In the genomic region with DNA sequence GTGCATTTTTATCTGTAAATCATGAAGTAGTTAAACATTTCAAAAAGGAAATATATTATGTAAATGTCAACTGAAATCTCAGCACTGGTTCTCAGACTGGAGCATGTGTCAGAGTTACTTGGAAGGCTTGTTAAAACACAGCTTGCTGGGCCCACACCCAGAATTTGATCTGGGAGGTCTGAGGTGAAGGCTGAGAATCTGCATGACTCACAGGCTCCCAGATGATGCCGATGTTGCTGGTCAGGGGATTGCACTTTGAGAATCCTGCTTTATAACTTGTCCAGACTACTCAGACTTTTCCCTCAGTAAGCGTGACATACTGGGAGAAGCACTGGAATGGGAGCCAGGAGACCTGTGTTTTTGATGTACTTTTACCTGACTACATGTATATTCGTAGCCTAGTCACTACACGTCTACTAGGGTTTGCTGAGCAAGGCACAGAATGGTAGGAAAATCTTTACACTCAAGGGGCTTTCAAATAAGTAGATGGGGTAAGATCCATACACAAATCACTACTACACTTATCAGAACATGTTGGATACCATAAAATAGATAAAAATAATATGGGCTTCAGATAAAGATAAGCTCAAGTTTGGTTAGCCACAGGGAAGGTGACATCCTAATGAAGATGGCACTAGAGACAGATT, we compare ENCODE assay signal across 12 cellular contexts.
DNase-seq lines count a peak whose midpoint lies in the region; ATAC-seq, FAIRE-seq and TF ChIP-seq lines count a peak whose summit lies in the region.
"Had no signal": no experiment of that assay in that cellular context is flagged by ENCODE, and none has a peak within 500 bp of the region (broad histone marks: within the 10 kb centered on the region; RNA-seq: fewer than 3 reads in every experiment).

No MANE protein-coding gene starts in this region.

- intact Hi-C loops in ascending aorta (cut with DNase I), result no loop called here

- H3K9me3 ChIP-seq in ascending aorta, result no peaks in the 10 kb centered on the region
- H3K9me3 ChIP-seq: tibial nerve had no signal

- H3K4me3 ChIP-seq in ACC112 (ENCODE audit: low read depth, low read length), result no peak overlapping the region
- H3K4me3 ChIP-seq in choroid plexus epithelial cell (ENCODE audit: low read depth, low read length), result no peak overlapping the region
- H3K4me3 ChIP-seq in ascending aorta, result no peak overlapping the region
- H3K4me3 ChIP-seq: tibial nerve had no signal

- peak overlapping the region; percentile 85 for H3K27ac ChIP-seq in ACC112 (ENCODE audit: low read depth, low read length)
- H3K27ac ChIP-seq in ascending aorta, result no peak overlapping the region
- H3K27ac ChIP-seq: HL-60, tibial nerve had no signal

- no peaks in the 10 kb centered on the region for H3K36me3 Mint-ChIP-seq in activated naive CD8-positive, alpha-beta T cell treated with anti-CD3 and anti-CD28 coated beads for 36 hours

- TF ChIP-seq CTCF in choroid plexus epithelial cell (conservative IDR thresholded peaks at IDR 0.05; ENCODE audit: low read depth, low read length) (no peak), ascending aorta (IDR thresholded peaks at IDR 0.05) (no peak)

- H2AFZ ChIP-seq in ACC112 (ENCODE audit: low read length, unreplicated experiment), result no peak overlapping the region

- H3K27ac Mint-ChIP-seq in activated naive CD8-positive, alpha-beta T cell treated with anti-CD3 and anti-CD28 coated beads for 36 hours, result no peak overlapping the region

- no peaks in the 10 kb centered on the region for H3K4me1 Mint-ChIP-seq in activated naive CD8-positive, alpha-beta T cell treated with anti-CD3 and anti-CD28 coated beads for 36 hours

- H3K36me3 ChIP-seq in ACC112 (ENCODE audit: insufficient read depth, low read length) (no peaks in the 10 kb centered on the region), ascending aorta (peaks cover 0 to 4% of the 10 kb centered on the region in 2 donors)

- ATAC-seq in GM19395 (IDR thresholded peaks at IDR 0.05; ENCODE audit: unreplicated experiment), result no peak
- ATAC-seq in GM21390 (IDR thresholded peaks at IDR 0.05; ENCODE audit: unreplicated experiment), result no peak
- ATAC-seq: T-helper 17 cell had no signal

- peak; percentile 62 for FAIRE-seq in HTR-8/SVneo (lab: Jason Lieb, UNC)

- peaks cover 17% of the 10 kb centered on the region for H3K4me1 ChIP-seq in ACC112 (ENCODE audit: control insufficient read depth, insufficient read depth, low read length, unreplicated experiment)
- no peaks in the 10 kb centered on the region for H3K4me1 ChIP-seq in ascending aorta
- H3K4me1 ChIP-seq: tibial nerve had no signal

- H3K9me3 Mint-ChIP-seq in activated naive CD8-positive, alpha-beta T cell treated with anti-CD3 and anti-CD28 coated beads for 36 hours, result no peaks in the 10 kb centered on the region

- H3K79me2 ChIP-seq in ACC112 (ENCODE audit: control insufficient read depth, insufficient read depth, low read length, unreplicated experiment), result no peaks in the 10 kb centered on the region

- H3K27me3 ChIP-seq in ACC112 (ENCODE audit: insufficient read depth, low read length) (no peaks in the 10 kb centered on the region), ascending aorta (no peaks in the 10 kb centered on the region)
- H3K27me3 ChIP-seq: tibial nerve had no signal

- no peaks in the 10 kb centered on the region for H3K27me3 Mint-ChIP-seq in activated naive CD8-positive, alpha-beta T cell treated with anti-CD3 and anti-CD28 coated beads for 36 hours
- H3K27me3 Mint-ChIP-seq: T-helper 17 cell had no signal

- peak; percentile 70 for DNase-seq in HTR-8/SVneo (ENCODE audit: insufficient read length, low spot score)
- DNase-seq in choroid plexus epithelial cell (ENCODE audit: low read depth), result peak; percentile 99
- DNase-seq in mucosa of gallbladder (ENCODE audit: low spot score), result peak; percentile 77
- no peak for DNase-seq in ascending aorta (ENCODE audit: low spot score in 2 of 2)
- no peak for DNase-seq in activated naive CD8-positive, alpha-beta T cell treated with anti-CD3 and anti-CD28 coated beads for 36 hours
- DNase-seq: effector memory CD4-positive, alpha-beta T cell; T-helper 17 cell had no signal

- H3K4me3 Mint-ChIP-seq in activated naive CD8-positive, alpha-beta T cell treated with anti-CD3 and anti-CD28 coated beads for 36 hours, result no peak overlapping the region
- H3K4me3 Mint-ChIP-seq: T-helper 17 cell had no signal

Comparison
In these comparisons a context has a peak if more than half of its experiments do, and no peak if none do; other contexts are left out.
1. DNase-seq: peak in HTR-8/SVneo (single experiment), choroid plexus epithelial cell (single experiment) and mucosa of gallbladder (single experiment); none in ascending aorta (0 of 2) and activated naive CD8-positive, alpha-beta T cell treated with anti-CD3 and anti-CD28 coated beads for 36 hours (single experiment).